Comparison of ENCODE assay signal across 23 cellular contexts in the genomic region with DNA sequence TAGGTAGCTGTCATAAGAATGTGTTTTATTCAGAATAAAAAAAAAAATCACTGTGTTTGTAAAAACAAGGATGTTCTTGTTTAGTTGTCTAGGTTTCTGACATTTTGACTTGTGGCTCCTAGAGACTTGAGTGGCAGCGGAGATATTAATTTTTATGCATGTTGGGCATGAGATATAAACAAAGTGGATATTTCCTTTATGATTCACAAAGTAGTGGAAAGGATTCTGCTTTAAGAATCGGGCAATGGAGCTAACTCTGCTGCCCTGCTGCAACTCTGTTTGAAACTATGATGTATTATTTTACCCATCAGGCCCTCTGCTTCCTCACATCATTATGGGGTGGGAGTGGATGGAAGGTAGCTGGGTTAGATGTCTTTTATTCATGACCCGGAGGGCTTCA.
DNase-seq lines count a peak whose midpoint lies in the region; ATAC-seq and TF ChIP-seq lines count a peak whose summit lies in the region.
"Had no signal": no experiment of that assay in that cellular context is flagged by ENCODE, and none has a peak within 500 bp of the region (broad histone marks: within the 10 kb centered on the region; RNA-seq: fewer than 3 reads in every experiment).

No MANE protein-coding gene starts in this region.

- H3K4me1 ChIP-seq in gastroesophageal sphincter (peaks cover 31 to 77% (median 45%) of the 10 kb centered on the region in 3 donors), sigmoid colon (peaks cover 0 to 74% (median 69%) of the 10 kb centered on the region in 4 donors), GM23248 (ENCODE audit: insufficient read depth) (0 out of 2 replicates have a peak, but pooled peaks cover 3% of the 10 kb centered on the region), PC-3 (ENCODE audit: insufficient read depth, low read length) (no peaks in the 10 kb centered on the region)
- H3K4me1 ChIP-seq: A549, pancreas, right lobe of liver, SJCRH30 had no signal

- no peak overlapping the region for H3K4me2 ChIP-seq in GM23248 (ENCODE audit: unreplicated experiment)
- H3K4me2 ChIP-seq in PC-3 (ENCODE audit: low read length): no peak overlapping the region
- H3K4me2 ChIP-seq: A549 had no signal

- H3K27ac ChIP-seq in gastroesophageal sphincter (peak overlapping the region; percentile 68 to 79 (median 76)), sigmoid colon (peak overlapping the region; percentile 68 to 77 (median 74)), WERI-Rb-1 (no peak overlapping the region), GM23248 (no peak overlapping the region), PC-3 (ENCODE audit: low read length) (no peak overlapping the region)
- H3K27ac ChIP-seq: A549, adrenal gland, pancreas, right lobe of liver, SJCRH30 had no signal

- H3K27me3 ChIP-seq in gastroesophageal sphincter (no peaks in the 10 kb centered on the region), sigmoid colon (no peaks in the 10 kb centered on the region), WERI-Rb-1 (ENCODE audit: insufficient read depth, low read depth, severe bottlenecking) (no peaks in the 10 kb centered on the region), GM23248 (replicated peaks; ENCODE audit: insufficient read depth) (0 out of 2 replicates have a peak, but pooled peaks cover 6% of the 10 kb centered on the region), PC-3 (ENCODE audit: low read length) (no peaks in the 10 kb centered on the region)
- H3K27me3 ChIP-seq: adrenal gland, pancreas, right lobe of liver, SJCRH30 had no signal

- no peaks in the 10 kb centered on the region for H4K20me1 ChIP-seq in GM23248 (ENCODE audit: insufficient read depth)
- no peaks in the 10 kb centered on the region for H4K20me1 ChIP-seq in PC-3 (ENCODE audit: low read length)

- POLR2A ChIA-PET in PC-3 (lab: Charles Lee; ENCODE audit: unreplicated experiment): no interaction called here

- CTCF ChIA-PET in PC-3 (lab: Charles Lee): no interaction called here

- in situ Hi-C loops in GM23248 (cut with MboI): no loop called here

- TF ChIP-seq CTCF in gastroesophageal sphincter (IDR thresholded peaks at IDR 0.05) (no peak), sigmoid colon (IDR thresholded peaks at IDR 0.05) (no peak), WERI-Rb-1 (IDR thresholded peaks at IDR 0.05; ENCODE audit: low read depth, low read length) (no peak), PC-3 (conservative IDR thresholded peaks at IDR 0.05; ENCODE audit: low read depth, low read length) (no peak)

- H3K9me2 ChIP-seq in GM23248 (ENCODE audit: insufficient read depth): no peaks in the 10 kb centered on the region
- no peaks in the 10 kb centered on the region for H3K9me2 ChIP-seq in PC-3 (replicated peaks; ENCODE audit: low read length)

- H3K79me2 ChIP-seq in GM23248 (ENCODE audit: insufficient read depth) (no peaks in the 10 kb centered on the region), PC-3 (ENCODE audit: low read length) (no peaks in the 10 kb centered on the region)

- intact Hi-C loops in sigmoid colon (cut with DNase I): no loop called here
- intact Hi-C loops in PC-3 (cut with micrococcal nuclease): no loop called here

- no peak for TF ChIP-seq EP300 in gastroesophageal sphincter (IDR thresholded peaks at IDR 0.05)
- peak in 3 of 4 donors; percentile 11 to 24 (median 23) for TF ChIP-seq EP300 in sigmoid colon (IDR thresholded peaks at IDR 0.05)

- H3K9ac ChIP-seq in GM23248 (no peak overlapping the region), PC-3 (ENCODE audit: low read length) (no peak overlapping the region)

- 42 to 44% methylated on average over 2 to 3 of the region's 3 CpGs for WGBS in gastroesophageal sphincter (ENCODE audit: low coverage in 1 of 2), 2 donors
- 77 to 85% methylated on average over 3 of the region's 3 CpGs for WGBS in sigmoid colon, 2 donors
- 51 to 65% methylated on average over 3 of the region's 3 CpGs for WGBS in GM23248 (ENCODE audit: low coverage in 1 of 2, low lambda C conversion rate in 2 of 2, missing lambda C conversion rate in 2 of 2), 2 experiments

- no peak for TF ChIP-seq POLR2A in gastroesophageal sphincter (IDR thresholded peaks at IDR 0.05)
- TF ChIP-seq POLR2A in sigmoid colon (IDR thresholded peaks at IDR 0.05): no peak

- H3K36me3 ChIP-seq in gastroesophageal sphincter (no peaks in the 10 kb centered on the region), sigmoid colon (no peaks in the 10 kb centered on the region), WERI-Rb-1 (no peaks in the 10 kb centered on the region), GM23248 (ENCODE audit: low read depth) (no peaks in the 10 kb centered on the region), PC-3 (ENCODE audit: low read depth, low read length) (no peaks in the 10 kb centered on the region)
- H3K36me3 ChIP-seq: adrenal gland, pancreas, right lobe of liver, SJCRH30 had no signal

- no TSS peak for BruUV-seq in PC-3 (replicated peaks; lab: Mats Ljungman, UMichigan)

- ATAC-seq in gastroesophageal sphincter (no peak), PC-3 (no peak)
- ATAC-seq: A549, natural killer cell, pancreas, right lobe of liver had no signal

- peak; percentile 72 for DNase-seq in EH (ENCODE audit: low read depth)
- DNase-seq in amniotic epithelial cell (ENCODE audit: low read depth): peak; percentile 60
- DNase-seq in sigmoid colon: no peak
- no peak for DNase-seq in foreskin melanocyte
- DNase-seq in WERI-Rb-1: no peak
- no peak for DNase-seq in GM23248
- DNase-seq in PC-3: no peak
- DNase-seq: activated CD4-positive, alpha-beta T cell treated with anti-CD3 and anti-CD28 coated beads for 48 hours; activated naive CD4-positive, alpha-beta T cell; activated T-cell treated with anti-CD3 and anti-CD28 coated beads, Interleukin-2, amount 50 U/mL, for 24 hours; adrenal gland; DMS53; KG1; left cardiac atrium; natural killer cell; NCI-H187 treated with DMSO at 0.1 percent for 48 hours; NCI-H69; pancreas; right lobe of liver; SJCRH30; stimulated activated naive CD4-positive, alpha-beta T cell treated with Interleukin-2 at 50 U/mL for 16 hours had no signal

- H2AFZ ChIP-seq in GM23248: no peak overlapping the region
- H2AFZ ChIP-seq in PC-3 (ENCODE audit: low read length): no peak overlapping the region

- H3K4me3 ChIP-seq in gastroesophageal sphincter (no peak overlapping the region), sigmoid colon (no peak overlapping the region), WERI-Rb-1 (ENCODE audit: low read depth, low read length) (no peak overlapping the region), GM23248 (no peak overlapping the region), PC-3 (ENCODE audit: low read length) (no peak overlapping the region)
- H3K4me3 ChIP-seq: A549, adrenal gland, pancreas, right lobe of liver, SJCRH30 had no signal

- no peaks in the 10 kb centered on the region for H3K9me3 ChIP-seq in gastroesophageal sphincter
- H3K9me3 ChIP-seq in sigmoid colon: no peaks in the 10 kb centered on the region
- no peaks in the 10 kb centered on the region for H3K9me3 ChIP-seq in WERI-Rb-1 (ENCODE audit: severe bottlenecking)
- no peaks in the 10 kb centered on the region for H3K9me3 ChIP-seq in GM23248 (ENCODE audit: low read depth)
- no peaks in the 10 kb centered on the region for H3K9me3 ChIP-seq in PC-3 (ENCODE audit: low read length)
- H3K9me3 ChIP-seq: A549, adrenal gland, pancreas, right lobe of liver, SJCRH30 had no signal

- no peaks in the 10 kb centered on the region for H3F3A ChIP-seq in GM23248 (ENCODE audit: insufficient read depth)
- no peaks in the 10 kb centered on the region for H3F3A ChIP-seq in PC-3 (ENCODE audit: low read length, unreplicated experiment)

Comparison
In these comparisons a context has a peak if more than half of its experiments do, and no peak if none do; other contexts are left out.
1. DNase-seq: peak in EH (single experiment) and amniotic epithelial cell (single experiment); none in sigmoid colon (single experiment), foreskin melanocyte (single experiment), WERI-Rb-1 (single experiment), GM23248 (single experiment) and PC-3 (single experiment).
2. H3K27ac ChIP-seq: peak in gastroesophageal sphincter (4 of 4) and sigmoid colon (4 of 4); none in WERI-Rb-1 (single experiment), GM23248 (single experiment) and PC-3 (single experiment).